ENCODE assay signal across 8 cellular contexts in genomic region chr11:107457205-107457557, GRCh38. TPM values are rescaled to one million over a fixed set of nuclear protein-coding genes. Genes with fewer than 3 reads are reported as not detected.
DNase-seq lines count a peak whose midpoint lies in the region; ATAC-seq and TF ChIP-seq lines count a peak whose summit lies in the region.

No MANE protein-coding gene starts in this region.

- H3K4me1 ChIP-seq in DND-41 (ENCODE audit: insufficient read depth, low read length) (peaks cover 25% of the 10 kb centered on the region), prostate gland (replicated peaks) (no peaks in the 10 kb centered on the region)

- POLR2A ChIA-PET in activated CD4-positive, alpha-beta memory T cell treated with anti-CD3 and anti-CD28 coated beads, Interleukin-2, amount 10 ng/mL, durations not matched to agents 7 days and 5 days (lab: Charles Lee): interaction anchor here (0.9 to 1.6 kb wide), 8 partner anchors 9 to 553 kb away, joined by 3 to 8 read pairs (median 3); partner anchors contain the start of genes ALKBH8 and CUL5

- H3K4me1 Mint-ChIP-seq in activated CD4-positive, alpha-beta memory T cell treated with anti-CD3 and anti-CD28 coated beads, Interleukin-2, amount 10 ng/mL, durations not matched to agents 7 days and 5 days: peaks cover 28% of the 10 kb centered on the region

- peak overlapping the region; percentile 76 to 88 for H3K4me3 ChIP-seq in DND-41 (ENCODE audit: low read depth in 1 of 2, low read length in 2 of 2)
- peak overlapping the region; percentile 50 to 63 for H3K4me3 ChIP-seq in prostate gland

- ATAC-seq in DND-41 (ENCODE audit: insufficient read depth, low read depth): peak; percentile 52
- ATAC-seq in GM19467 (IDR thresholded peaks at IDR 0.05; ENCODE audit: unreplicated experiment): peak; percentile 33
- peak; percentile 42 for ATAC-seq in HG03521 (IDR thresholded peaks at IDR 0.05; ENCODE audit: unreplicated experiment)

- peak overlapping the region; percentile 81 for H3K4me2 ChIP-seq in DND-41 (ENCODE audit: insufficient read depth, low read length)

- H3K27me3 ChIP-seq in DND-41 (ENCODE audit: insufficient read depth, low read length, poor library complexity) (no peaks in the 10 kb centered on the region), prostate gland (replicated peaks; ENCODE audit: insufficient read depth) (no peaks in the 10 kb centered on the region)

- H3K36me3 ChIP-seq in DND-41 (ENCODE audit: insufficient read depth, low read length) (peaks cover 25% of the 10 kb centered on the region), prostate gland (no peaks in the 10 kb centered on the region)

- peaks cover 2% of the 10 kb centered on the region for H3K9me3 Mint-ChIP-seq in activated CD4-positive, alpha-beta memory T cell treated with anti-CD3 and anti-CD28 coated beads, Interleukin-2, amount 10 ng/mL, durations not matched to agents 7 days and 5 days

- H3K36me3 Mint-ChIP-seq in activated CD4-positive, alpha-beta memory T cell treated with anti-CD3 and anti-CD28 coated beads, Interleukin-2, amount 10 ng/mL, durations not matched to agents 7 days and 5 days (ENCODE audit: low read depth): peaks cover 19% of the 10 kb centered on the region

- H3K9me3 ChIP-seq in DND-41 (ENCODE audit: insufficient read depth, low read length, severe bottlenecking) (no peaks in the 10 kb centered on the region), prostate gland (no peaks in the 10 kb centered on the region)

- peaks cover 32% of the 10 kb centered on the region for H3K79me2 ChIP-seq in DND-41 (ENCODE audit: insufficient read depth, low read length)

- H4K20me1 ChIP-seq in DND-41 (ENCODE audit: insufficient read depth, low read length): no peaks in the 10 kb centered on the region

- H3K4me3 Mint-ChIP-seq in activated CD4-positive, alpha-beta memory T cell treated with anti-CD3 and anti-CD28 coated beads, Interleukin-2, amount 10 ng/mL, durations not matched to agents 7 days and 5 days: peak overlapping the region; percentile 82

- peak overlapping the region; percentile 84 for H3K27ac ChIP-seq in DND-41 (ENCODE audit: low read length)
- peak overlapping the region; percentile 71 to 81 for H3K27ac ChIP-seq in prostate gland

- no peak for DNase-seq in DND-41
- peak; percentile 16 for DNase-seq in activated CD4-positive, alpha-beta memory T cell treated with anti-CD3 and anti-CD28 coated beads, Interleukin-2, amount 10 ng/mL, durations not matched to agents 7 days and 5 days
- DNase-seq in foreskin melanocyte: peak; percentile 3
- DNase-seq in prostate gland (ENCODE audit: low spot score): no peak
- no peak for DNase-seq in UCSD-AML1 (lab: John Stamatoyannopoulos, UW; ENCODE audit: unreplicated experiment)
- no peak for DNase-seq in NCI-H2107 (lab: John Stamatoyannopoulos, UW)

- peak overlapping the region; percentile 73 for H3K27ac Mint-ChIP-seq in activated CD4-positive, alpha-beta memory T cell treated with anti-CD3 and anti-CD28 coated beads, Interleukin-2, amount 10 ng/mL, durations not matched to agents 7 days and 5 days

- peak overlapping the region; percentile 69 for H3K9ac ChIP-seq in DND-41 (ENCODE audit: low read depth, low read length)

- no peaks in the 10 kb centered on the region for H3K27me3 Mint-ChIP-seq in activated CD4-positive, alpha-beta memory T cell treated with anti-CD3 and anti-CD28 coated beads, Interleukin-2, amount 10 ng/mL, durations not matched to agents 7 days and 5 days

- peak overlapping the region; percentile 83 for H2AFZ ChIP-seq in DND-41 (ENCODE audit: low read depth, low read length)

- intact Hi-C loops in prostate gland (cut with DNase I): no loop called here

- TF ChIP-seq CTCF in DND-41 (IDR thresholded peaks at IDR 0.05; ENCODE audit: borderline replicate concordance, extremely low read depth, low read length, poor library complexity, severe bottlenecking) (no peak), prostate gland (IDR thresholded peaks at IDR 0.05) (no peak)

- WGBS in prostate gland: 2% methylated on average over 6 of the region's 6 CpGs

- TF ChIP-seq POLR2A in prostate gland (IDR thresholded peaks at IDR 0.05): no peak

- CTCF ChIA-PET in activated CD4-positive, alpha-beta memory T cell treated with anti-CD3 and anti-CD28 coated beads, Interleukin-2, amount 10 ng/mL, durations not matched to agents 7 days and 5 days (lab: Charles Lee): interaction anchor here (1.3 to 1.4 kb wide), 2 partner anchors 10 to 108 kb away, joined by 3 to 4 read pairs; partner anchors contain the start of gene ALKBH8

RNA-seq across cellular contexts. Expression of gene CWF19L2, which starts 0.4 kb away (rescaled TPM):
- total RNA-seq in activated CD4-positive, alpha-beta memory T cell treated with anti-CD3 and anti-CD28 coated beads, Interleukin-2, amount 10 ng/mL, durations not matched to agents 7 days and 5 days: 10 to 100 TPM; 12.3 to 14.2 TPM
- 10 to 100 TPM; 10.6 to 22.1 TPM for total RNA-seq in prostate gland

Comparison
In these comparisons a context has a peak if more than half of its experiments do, and no peak if none do; other contexts are left out.
1. DNase-seq: peak in activated CD4-positive, alpha-beta memory T cell treated with anti-CD3 and anti-CD28 coated beads, Interleukin-2, amount 10 ng/mL, durations not matched to agents 7 days and 5 days (single experiment) and foreskin melanocyte (single experiment); none in DND-41 (single experiment), prostate gland (single experiment), UCSD-AML1 (single experiment) and NCI-H2107 (single experiment).
2. Peak in every context shown above with its lines, with median percentiles within 50 percentile points of each other: ATAC-seq.